Comparison of ENCODE assay signal across 7 cellular contexts in genomic region chr6:30914854-30915590, GRCh38. TPM values are rescaled to one million over a fixed set of nuclear protein-coding genes. Genes with fewer than 3 reads are reported as not detected.
DNase-seq lines count a peak whose midpoint lies in the region; ATAC-seq and TF ChIP-seq lines count a peak whose summit lies in the region.
"Had no signal": no experiment of that assay in that cellular context is flagged by ENCODE, and none has a peak within 500 bp of the region (broad histone marks: within the 10 kb centered on the region; RNA-seq: fewer than 3 reads in every experiment).

No MANE protein-coding gene starts in this region.

- no TSS peak for BruUV-seq in A673 (replicated peaks; lab: Mats Ljungman, UMichigan)

- peaks cover 22% of the 10 kb centered on the region for H3K36me3 ChIP-seq in A673 (ENCODE audit: insufficient read depth, low read length, poor library complexity, severe bottlenecking)
- peaks cover 3% of the 10 kb centered on the region for H3K36me3 ChIP-seq in SJCRH30
- H3K36me3 ChIP-seq in heart right ventricle: peaks cover 0 to 72% (median 42%) of the 10 kb centered on the region in 9 donors
- H3K36me3 ChIP-seq in thyroid gland: peaks cover 15 to 29% of the 10 kb centered on the region in 2 donors

- TF ChIP-seq POLR2A in thyroid gland (IDR thresholded peaks at IDR 0.05): no peak

- DNase-seq in A673 (ENCODE audit: low spot score) (no peak), SJCRH30 (peak in 1 of 2 experiments; percentile 7), heart right ventricle (peak in 1 of 2 donors; percentile 12), thyroid gland (peak in 1 of 2 donors; percentile 8), NCI-H2171 treated with DMSO at 0.1 percent for 48 hours (lab: John Stamatoyannopoulos, UW) (no peak), COLO829 (ENCODE audit: low spot score) (no peak)

- CTCF ChIA-PET in A673 (lab: Charles Lee): interaction anchor here (1.2 to 3.5 kb wide), 4 partner anchors 128 to 172 kb away, joined by 10 to 37 read pairs (median 22); no protein-coding TSS in a partner anchor

- ATAC-seq in heart right ventricle: peak in 6 of 8 donors; percentile 1 to 10 (median 3)

- no peak for TF ChIP-seq CTCF in A673 (conservative IDR thresholded peaks at IDR 0.05; ENCODE audit: low read depth, low read length)
- no peak for TF ChIP-seq CTCF in heart right ventricle (IDR thresholded peaks at IDR 0.05)
- TF ChIP-seq CTCF in thyroid gland (IDR thresholded peaks at IDR 0.05): no peak

- H3K4me1 ChIP-seq in A673 (ENCODE audit: insufficient read depth, low read length, poor library complexity, severe bottlenecking): peaks cover 13% of the 10 kb centered on the region
- H3K4me1 ChIP-seq in SJCRH30: peaks cover 7% of the 10 kb centered on the region
- peaks cover 5 to 26% (median 23%) of the 10 kb centered on the region in 9 donors for H3K4me1 ChIP-seq in heart right ventricle
- H3K4me1 ChIP-seq in thyroid gland: peaks cover 21 to 23% of the 10 kb centered on the region in 2 donors

- 38 to 39% methylated on average over 17 of the region's 17 CpGs for WGBS in heart right ventricle, 2 donors
- 48 to 61% methylated on average over 17 of the region's 17 CpGs for WGBS in thyroid gland, 2 donors

- no peaks in the 10 kb centered on the region for H3K27me3 ChIP-seq in A673 (replicated peaks; ENCODE audit: insufficient read depth, low read depth, low read length, poor library complexity)
- no peaks in the 10 kb centered on the region for H3K27me3 ChIP-seq in SJCRH30
- no peaks in the 10 kb centered on the region for H3K27me3 ChIP-seq in heart right ventricle
- H3K27me3 ChIP-seq in thyroid gland: no peaks in the 10 kb centered on the region

- intact Hi-C loops in A673 (cut with micrococcal nuclease; ENCODE audit: unreplicated experiment) (loop anchor here (1.0 to 2.0 kb wide), 2 partner anchors 128 to 155 kb away; no protein-coding TSS in a partner anchor), heart right ventricle (cut with DNase I) (loop anchor here in 8 of 10 donors (1.0 to 10.0 kb wide), 11 partner anchors 127 to 172 kb away; no protein-coding TSS in a partner anchor), thyroid gland (cut with DNase I) (loop anchor here (5.0 kb wide), 1 partner anchor 167 kb away; no protein-coding TSS in a partner anchor)

- H3K9me3 ChIP-seq in A673 (ENCODE audit: low read depth, low read length, poor library complexity, severe bottlenecking) (no peaks in the 10 kb centered on the region), SJCRH30 (replicated peaks) (no peaks in the 10 kb centered on the region), heart right ventricle (no peaks in the 10 kb centered on the region), thyroid gland (no peaks in the 10 kb centered on the region)

- POLR2A ChIA-PET in A673 (lab: Charles Lee; ENCODE audit: low non-redundant PET): no interaction called here

- peak overlapping the region; percentile 62 for H3K4me3 ChIP-seq in A673 (ENCODE audit: low read depth, low read length, poor library complexity, severe bottlenecking)
- peak overlapping the region; percentile 64 for H3K4me3 ChIP-seq in SJCRH30
- H3K4me3 ChIP-seq in heart right ventricle: peak overlapping the region; percentile 40 to 86 (median 62)
- peak overlapping the region in 1 of 3 donors; percentile 46 for H3K4me3 ChIP-seq in thyroid gland (replicated peaks in 1 of 3)

- H3K27ac ChIP-seq in A673 (ENCODE audit: low read depth, low read length, poor library complexity, severe bottlenecking) (peak overlapping the region; percentile 75), SJCRH30 (peak overlapping the region; percentile 76), heart right ventricle (peak overlapping the region; percentile 76 to 98 (median 93)), thyroid gland (peak overlapping the region; percentile 84 to 92 (median 92))

RNA-seq across cellular contexts. Expression of gene VARS2, which starts 1.0 kb away (rescaled TPM):
- 48.4 and 53.4 TPM in 2 replicates for total RNA-seq in A673 (2021)
- 21.3 and 23.5 TPM in 2 replicates for total RNA-seq in SJCRH30 (2014; rRNA removed; shearing (Covaris generic))
- 10 to 100 TPM; 13.4 to 28.4 (median 22.5) TPM for total RNA-seq in heart right ventricle
- polyA plus RNA-seq in heart right ventricle: 10 to 100 TPM in 1 of 2 donors, 1 to 10 TPM in 1; 9.3 to 26.0 TPM
- 10 to 100 TPM; 17.3 to 36.4 (median 30.6) TPM for total RNA-seq in thyroid gland

RNA-seq across cellular contexts. Expression of gene GTF2H4, which starts 7.0 kb away (rescaled TPM):
- total RNA-seq in A673 (2021): 42.6 and 45.9 TPM in 2 replicates
- 15.1 and 24.2 TPM in 2 replicates for total RNA-seq in SJCRH30 (2014; rRNA removed; shearing (Covaris generic))
- total RNA-seq in heart right ventricle: 10 to 100 TPM in 8 of 10 donors, 1 to 10 TPM in 2; 8.3 to 25.1 (median 12.5) TPM
- 10 to 100 TPM; 15.9 to 27.0 TPM for polyA plus RNA-seq in heart right ventricle
- total RNA-seq in thyroid gland: 10 to 100 TPM in 3 of 4 donors, 1 to 10 TPM in 1; 9.5 to 34.4 (median 18.2) TPM

RNA-seq across cellular contexts. Expression of gene SFTA2, which starts 16.9 kb away (rescaled TPM):
- not detected in 2 replicates for total RNA-seq in A673 (2021)
- total RNA-seq in SJCRH30 (2014; rRNA removed; shearing (Covaris generic)): not detected in 2 replicates
- not detected for total RNA-seq in heart right ventricle
- not detected for polyA plus RNA-seq in heart right ventricle
- 1 to 10 TPM in 1 of 4 donors, not detected in 3; 3.5 TPM for total RNA-seq in thyroid gland
- total RNA-seq: pulmonary artery endothelial cell had no signal

RNA-seq across cellular contexts. Expression of gene MUCL3, which starts 25.8 kb away (rescaled TPM):
- not detected in 2 replicates for total RNA-seq in A673 (2021)
- total RNA-seq in SJCRH30 (2014; rRNA removed; shearing (Covaris generic)): not detected in 2 replicates
- total RNA-seq in heart right ventricle: under 1 TPM in 1 of 10 donors, not detected in 9; 0.08 TPM
- polyA plus RNA-seq in heart right ventricle: not detected
- total RNA-seq in thyroid gland: not detected
- total RNA-seq: pulmonary artery endothelial cell had no signal

RNA-seq across cellular contexts. Expression of gene DDR1, which starts 30.7 kb away (rescaled TPM):
- total RNA-seq in A673 (2021) (48.0 and 57.9 TPM in 2 replicates), heart right ventricle (10 to 100 TPM; 15.5 to 49.2 (median 26.9) TPM), thyroid gland (100 to 1,000 TPM in 3 of 4 donors, 10 to 100 TPM in 1; 93.4 to 207 (median 131) TPM)
- 73.2 and 80.9 TPM in 2 replicates for total RNA-seq in SJCRH30 (2014; rRNA removed; shearing (Covaris generic))
- 10 to 100 TPM in 1 of 2 donors, 1 to 10 TPM in 1; 7.3 to 12.1 TPM for polyA plus RNA-seq in heart right ventricle
